Comparison of ENCODE assay signal across 1 cellular context in the genomic region with DNA sequence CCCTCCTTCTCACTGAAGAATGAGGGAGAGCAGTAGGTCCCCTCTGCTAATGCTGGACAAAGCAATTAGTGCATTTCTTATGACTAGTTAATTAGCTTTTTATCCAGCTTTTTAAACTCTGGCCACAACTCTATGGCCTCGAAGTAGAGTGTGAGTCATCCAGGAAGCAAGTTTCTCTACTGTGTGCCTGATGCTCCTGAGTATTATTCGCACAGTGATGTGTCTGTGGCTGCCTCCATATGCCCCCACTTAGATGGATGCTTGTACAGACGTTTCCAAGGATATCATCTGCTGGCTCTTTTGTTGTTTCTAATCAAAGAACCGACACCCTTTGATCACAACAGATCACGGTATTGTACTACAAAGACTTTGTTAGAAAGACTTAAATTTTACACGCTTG.
TF ChIP-seq lines count a peak whose summit lies in the region.

No MANE protein-coding gene starts in this region.

TF ChIP-seq in HepG2, 621 proteins besides CTCF, POLR2A, EP300 and RAD21 (continued from another document and continues in another):
- no peak for TF ChIP-seq KDM2A (CRISPR knock-in tag; IDR thresholded peaks at IDR 0.05; ENCODE audit: borderline replicate concordance, low read depth)
- no peak for TF ChIP-seq GZF1 (CRISPR knock-in tag; IDR thresholded peaks at IDR 0.05)
- TF ChIP-seq FOXA3 (CRISPR knock-in tag; IDR thresholded peaks at IDR 0.05): no peak
- TF ChIP-seq DNMT3B (CRISPR knock-in tag; conservative IDR thresholded peaks at IDR 0.05): no peak
- no peak for TF ChIP-seq ZNF7 (CRISPR knock-in tag; IDR thresholded peaks at IDR 0.05)
- TF ChIP-seq, protein P1, sequence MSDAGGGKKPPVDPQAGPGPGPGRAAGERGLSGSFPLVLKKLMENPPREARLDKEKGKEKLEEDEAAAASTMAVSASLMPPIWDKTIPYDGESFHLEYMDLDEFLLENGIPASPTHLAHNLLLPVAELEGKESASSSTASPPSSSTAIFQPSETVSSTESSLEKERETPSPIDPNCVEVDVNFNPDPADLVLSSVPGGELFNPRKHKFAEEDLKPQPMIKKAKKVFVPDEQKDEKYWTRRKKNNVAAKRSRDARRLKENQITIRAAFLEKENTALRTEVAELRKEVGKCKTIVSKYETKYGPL (CRISPR knock-in tag; IDR thresholded peaks at IDR 0.05): no peak
- TF ChIP-seq, protein P2, sequence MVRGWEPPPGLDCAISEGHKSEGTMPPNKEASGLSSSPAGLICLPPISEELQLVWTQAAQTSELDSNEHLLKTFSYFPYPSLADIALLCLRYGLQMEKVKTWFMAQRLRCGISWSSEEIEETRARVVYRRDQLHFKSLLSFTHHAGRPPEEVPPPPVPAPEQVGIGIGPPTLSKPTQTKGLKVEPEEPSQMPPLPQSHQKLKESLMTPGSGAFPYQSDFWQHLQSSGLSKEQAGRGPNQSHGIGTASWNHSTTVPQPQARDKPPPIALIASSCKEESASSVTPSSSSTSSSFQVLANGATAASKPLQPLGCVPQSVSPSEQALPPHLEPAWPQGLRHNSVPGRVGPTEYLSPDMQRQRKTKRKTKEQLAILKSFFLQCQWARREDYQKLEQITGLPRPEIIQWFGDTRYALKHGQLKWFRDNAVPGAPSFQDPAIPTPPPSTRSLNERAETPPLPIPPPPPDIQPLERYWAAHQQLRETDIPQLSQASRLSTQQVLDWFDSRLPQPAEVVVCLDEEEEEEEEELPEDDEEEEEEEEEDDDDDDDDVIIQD (CRISPR knock-in tag; IDR thresholded peaks at IDR 0.05; ENCODE audit: low read depth): no peak
- TF ChIP-seq, protein P3, sequence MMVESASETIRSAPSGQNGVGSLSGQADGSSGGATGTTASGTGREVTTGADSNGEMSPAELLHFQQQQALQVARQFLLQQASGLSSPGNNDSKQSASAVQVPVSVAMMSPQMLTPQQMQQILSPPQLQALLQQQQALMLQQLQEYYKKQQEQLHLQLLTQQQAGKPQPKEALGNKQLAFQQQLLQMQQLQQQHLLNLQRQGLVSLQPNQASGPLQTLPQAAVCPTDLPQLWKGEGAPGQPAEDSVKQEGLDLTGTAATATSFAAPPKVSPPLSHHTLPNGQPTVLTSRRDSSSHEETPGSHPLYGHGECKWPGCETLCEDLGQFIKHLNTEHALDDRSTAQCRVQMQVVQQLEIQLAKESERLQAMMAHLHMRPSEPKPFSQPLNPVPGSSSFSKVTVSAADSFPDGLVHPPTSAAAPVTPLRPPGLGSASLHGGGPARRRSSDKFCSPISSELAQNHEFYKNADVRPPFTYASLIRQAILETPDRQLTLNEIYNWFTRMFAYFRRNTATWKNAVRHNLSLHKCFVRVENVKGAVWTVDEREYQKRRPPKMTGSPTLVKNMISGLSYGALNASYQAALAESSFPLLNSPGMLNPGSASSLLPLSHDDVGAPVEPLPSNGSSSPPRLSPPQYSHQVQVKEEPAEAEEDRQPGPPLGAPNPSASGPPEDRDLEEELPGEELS (CRISPR knock-in tag; IDR thresholded peaks at IDR 0.05): 0 out of 2 replicates have a peak, but pooled peaks have one; percentile 26
- no peak for TF ChIP-seq ZNF333 (CRISPR knock-in tag; IDR thresholded peaks at IDR 0.05; ENCODE audit: borderline replicate concordance)
- TF ChIP-seq, protein P4, sequence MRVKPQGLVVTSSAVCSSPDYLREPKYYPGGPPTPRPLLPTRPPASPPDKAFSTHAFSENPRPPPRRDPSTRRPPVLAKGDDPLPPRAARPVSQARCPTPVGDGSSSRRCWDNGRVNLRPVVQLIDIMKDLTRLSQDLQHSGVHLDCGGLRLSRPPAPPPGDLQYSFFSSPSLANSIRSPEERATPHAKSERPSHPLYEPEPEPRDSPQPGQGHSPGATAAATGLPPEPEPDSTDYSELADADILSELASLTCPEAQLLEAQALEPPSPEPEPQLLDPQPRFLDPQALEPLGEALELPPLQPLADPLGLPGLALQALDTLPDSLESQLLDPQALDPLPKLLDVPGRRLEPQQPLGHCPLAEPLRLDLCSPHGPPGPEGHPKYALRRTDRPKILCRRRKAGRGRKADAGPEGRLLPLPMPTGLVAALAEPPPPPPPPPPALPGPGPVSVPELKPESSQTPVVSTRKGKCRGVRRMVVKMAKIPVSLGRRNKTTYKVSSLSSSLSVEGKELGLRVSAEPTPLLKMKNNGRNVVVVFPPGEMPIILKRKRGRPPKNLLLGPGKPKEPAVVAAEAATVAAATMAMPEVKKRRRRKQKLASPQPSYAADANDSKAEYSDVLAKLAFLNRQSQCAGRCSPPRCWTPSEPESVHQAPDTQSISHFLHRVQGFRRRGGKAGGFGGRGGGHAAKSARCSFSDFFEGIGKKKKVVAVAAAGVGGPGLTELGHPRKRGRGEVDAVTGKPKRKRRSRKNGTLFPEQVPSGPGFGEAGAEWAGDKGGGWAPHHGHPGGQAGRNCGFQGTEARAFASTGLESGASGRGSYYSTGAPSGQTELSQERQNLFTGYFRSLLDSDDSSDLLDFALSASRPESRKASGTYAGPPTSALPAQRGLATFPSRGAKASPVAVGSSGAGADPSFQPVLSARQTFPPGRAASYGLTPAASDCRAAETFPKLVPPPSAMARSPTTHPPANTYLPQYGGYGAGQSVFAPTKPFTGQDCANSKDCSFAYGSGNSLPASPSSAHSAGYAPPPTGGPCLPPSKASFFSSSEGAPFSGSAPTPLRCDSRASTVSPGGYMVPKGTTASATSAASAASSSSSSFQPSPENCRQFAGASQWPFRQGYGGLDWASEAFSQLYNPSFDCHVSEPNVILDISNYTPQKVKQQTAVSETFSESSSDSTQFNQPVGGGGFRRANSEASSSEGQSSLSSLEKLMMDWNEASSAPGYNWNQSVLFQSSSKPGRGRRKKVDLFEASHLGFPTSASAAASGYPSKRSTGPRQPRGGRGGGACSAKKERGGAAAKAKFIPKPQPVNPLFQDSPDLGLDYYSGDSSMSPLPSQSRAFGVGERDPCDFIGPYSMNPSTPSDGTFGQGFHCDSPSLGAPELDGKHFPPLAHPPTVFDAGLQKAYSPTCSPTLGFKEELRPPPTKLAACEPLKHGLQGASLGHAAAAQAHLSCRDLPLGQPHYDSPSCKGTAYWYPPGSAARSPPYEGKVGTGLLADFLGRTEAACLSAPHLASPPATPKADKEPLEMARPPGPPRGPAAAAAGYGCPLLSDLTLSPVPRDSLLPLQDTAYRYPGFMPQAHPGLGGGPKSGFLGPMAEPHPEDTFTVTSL (CRISPR knock-in tag; IDR thresholded peaks at IDR 0.05; ENCODE audit: borderline replicate concordance): 0 out of 2 replicates have a peak, but pooled peaks have one; percentile 25
- no peak for TF ChIP-seq ZNF709 (CRISPR knock-in tag; IDR thresholded peaks at IDR 0.05)
- no peak for TF ChIP-seq ZNF839 (CRISPR knock-in tag; IDR thresholded peaks at IDR 0.05; ENCODE audit: borderline replicate concordance)
- no peak for TF ChIP-seq SIN3B (IDR thresholded peaks at IDR 0.05; ENCODE audit: low read length)
- TF ChIP-seq ZNF224 (CRISPR knock-in tag; IDR thresholded peaks at IDR 0.05): no peak
- no peak for TF ChIP-seq ZFP82 (CRISPR knock-in tag; IDR thresholded peaks at IDR 0.05; ENCODE audit: borderline replicate concordance)
- no peak for TF ChIP-seq TOPORS (CRISPR knock-in tag; IDR thresholded peaks at IDR 0.05)
- TF ChIP-seq, protein P5, sequence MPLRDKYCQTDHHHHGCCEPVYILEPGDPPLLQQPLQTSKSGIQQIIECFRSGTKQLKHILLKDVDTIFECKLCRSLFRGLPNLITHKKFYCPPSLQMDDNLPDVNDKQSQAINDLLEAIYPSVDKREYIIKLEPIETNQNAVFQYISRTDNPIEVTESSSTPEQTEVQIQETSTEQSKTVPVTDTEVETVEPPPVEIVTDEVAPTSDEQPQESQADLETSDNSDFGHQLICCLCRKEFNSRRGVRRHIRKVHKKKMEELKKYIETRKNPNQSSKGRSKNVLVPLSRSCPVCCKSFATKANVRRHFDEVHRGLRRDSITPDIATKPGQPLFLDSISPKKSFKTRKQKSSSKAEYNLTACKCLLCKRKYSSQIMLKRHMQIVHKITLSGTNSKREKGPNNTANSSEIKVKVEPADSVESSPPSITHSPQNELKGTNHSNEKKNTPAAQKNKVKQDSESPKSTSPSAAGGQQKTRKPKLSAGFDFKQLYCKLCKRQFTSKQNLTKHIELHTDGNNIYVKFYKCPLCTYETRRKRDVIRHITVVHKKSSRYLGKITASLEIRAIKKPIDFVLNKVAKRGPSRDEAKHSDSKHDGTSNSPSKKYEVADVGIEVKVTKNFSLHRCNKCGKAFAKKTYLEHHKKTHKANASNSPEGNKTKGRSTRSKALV (CRISPR knock-in tag; IDR thresholded peaks at IDR 0.05): no peak
- TF ChIP-seq, protein P6, sequence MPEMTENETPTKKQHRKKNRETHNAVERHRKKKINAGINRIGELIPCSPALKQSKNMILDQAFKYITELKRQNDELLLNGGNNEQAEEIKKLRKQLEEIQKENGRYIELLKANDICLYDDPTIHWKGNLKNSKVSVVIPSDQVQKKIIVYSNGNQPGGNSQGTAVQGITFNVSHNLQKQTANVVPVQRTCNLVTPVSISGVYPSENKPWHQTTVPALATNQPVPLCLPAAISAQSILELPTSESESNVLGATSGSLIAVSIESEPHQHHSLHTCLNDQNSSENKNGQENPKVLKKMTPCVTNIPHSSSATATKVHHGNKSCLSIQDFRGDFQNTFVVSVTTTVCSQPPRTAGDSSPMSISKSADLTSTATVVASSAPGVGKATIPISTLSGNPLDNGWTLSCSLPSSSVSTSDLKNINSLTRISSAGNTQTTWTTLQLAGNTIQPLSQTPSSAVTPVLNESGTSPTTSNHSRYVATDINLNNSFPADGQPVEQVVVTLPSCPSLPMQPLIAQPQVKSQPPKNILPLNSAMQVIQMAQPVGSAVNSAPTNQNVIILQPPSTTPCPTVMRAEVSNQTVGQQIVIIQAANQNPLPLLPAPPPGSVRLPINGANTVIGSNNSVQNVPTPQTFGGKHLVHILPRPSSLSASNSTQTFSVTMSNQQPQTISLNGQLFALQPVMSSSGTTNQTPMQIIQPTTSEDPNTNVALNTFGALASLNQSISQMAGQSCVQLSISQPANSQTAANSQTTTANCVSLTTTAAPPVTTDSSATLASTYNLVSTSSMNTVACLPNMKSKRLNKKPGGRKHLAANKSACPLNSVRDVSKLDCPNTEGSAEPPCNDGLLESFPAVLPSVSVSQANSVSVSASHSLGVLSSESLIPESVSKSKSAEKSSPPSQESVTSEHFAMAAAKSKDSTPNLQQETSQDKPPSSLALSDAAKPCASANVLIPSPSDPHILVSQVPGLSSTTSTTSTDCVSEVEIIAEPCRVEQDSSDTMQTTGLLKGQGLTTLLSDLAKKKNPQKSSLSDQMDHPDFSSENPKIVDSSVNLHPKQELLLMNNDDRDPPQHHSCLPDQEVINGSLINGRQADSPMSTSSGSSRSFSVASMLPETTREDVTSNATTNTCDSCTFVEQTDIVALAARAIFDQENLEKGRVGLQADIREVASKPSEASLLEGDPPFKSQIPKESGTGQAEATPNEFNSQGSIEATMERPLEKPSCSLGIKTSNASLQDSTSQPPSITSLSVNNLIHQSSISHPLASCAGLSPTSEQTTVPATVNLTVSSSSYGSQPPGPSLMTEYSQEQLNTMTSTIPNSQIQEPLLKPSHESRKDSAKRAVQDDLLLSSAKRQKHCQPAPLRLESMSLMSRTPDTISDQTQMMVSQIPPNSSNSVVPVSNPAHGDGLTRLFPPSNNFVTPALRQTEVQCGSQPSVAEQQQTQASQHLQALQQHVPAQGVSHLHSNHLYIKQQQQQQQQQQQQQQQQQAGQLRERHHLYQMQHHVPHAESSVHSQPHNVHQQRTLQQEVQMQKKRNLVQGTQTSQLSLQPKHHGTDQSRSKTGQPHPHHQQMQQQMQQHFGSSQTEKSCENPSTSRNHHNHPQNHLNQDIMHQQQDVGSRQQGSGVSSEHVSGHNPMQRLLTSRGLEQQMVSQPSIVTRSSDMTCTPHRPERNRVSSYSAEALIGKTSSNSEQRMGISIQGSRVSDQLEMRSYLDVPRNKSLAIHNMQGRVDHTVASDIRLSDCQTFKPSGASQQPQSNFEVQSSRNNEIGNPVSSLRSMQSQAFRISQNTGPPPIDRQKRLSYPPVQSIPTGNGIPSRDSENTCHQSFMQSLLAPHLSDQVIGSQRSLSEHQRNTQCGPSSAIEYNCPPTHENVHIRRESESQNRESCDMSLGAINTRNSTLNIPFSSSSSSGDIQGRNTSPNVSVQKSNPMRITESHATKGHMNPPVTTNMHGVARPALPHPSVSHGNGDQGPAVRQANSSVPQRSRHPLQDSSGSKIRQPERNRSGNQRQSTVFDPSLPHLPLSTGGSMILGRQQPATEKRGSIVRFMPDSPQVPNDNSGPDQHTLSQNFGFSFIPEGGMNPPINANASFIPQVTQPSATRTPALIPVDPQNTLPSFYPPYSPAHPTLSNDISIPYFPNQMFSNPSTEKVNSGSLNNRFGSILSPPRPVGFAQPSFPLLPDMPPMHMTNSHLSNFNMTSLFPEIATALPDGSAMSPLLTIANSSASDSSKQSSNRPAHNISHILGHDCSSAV (CRISPR knock-in tag; IDR thresholded peaks at IDR 0.05; ENCODE audit: borderline replicate concordance): no peak
- TF ChIP-seq, protein P7, sequence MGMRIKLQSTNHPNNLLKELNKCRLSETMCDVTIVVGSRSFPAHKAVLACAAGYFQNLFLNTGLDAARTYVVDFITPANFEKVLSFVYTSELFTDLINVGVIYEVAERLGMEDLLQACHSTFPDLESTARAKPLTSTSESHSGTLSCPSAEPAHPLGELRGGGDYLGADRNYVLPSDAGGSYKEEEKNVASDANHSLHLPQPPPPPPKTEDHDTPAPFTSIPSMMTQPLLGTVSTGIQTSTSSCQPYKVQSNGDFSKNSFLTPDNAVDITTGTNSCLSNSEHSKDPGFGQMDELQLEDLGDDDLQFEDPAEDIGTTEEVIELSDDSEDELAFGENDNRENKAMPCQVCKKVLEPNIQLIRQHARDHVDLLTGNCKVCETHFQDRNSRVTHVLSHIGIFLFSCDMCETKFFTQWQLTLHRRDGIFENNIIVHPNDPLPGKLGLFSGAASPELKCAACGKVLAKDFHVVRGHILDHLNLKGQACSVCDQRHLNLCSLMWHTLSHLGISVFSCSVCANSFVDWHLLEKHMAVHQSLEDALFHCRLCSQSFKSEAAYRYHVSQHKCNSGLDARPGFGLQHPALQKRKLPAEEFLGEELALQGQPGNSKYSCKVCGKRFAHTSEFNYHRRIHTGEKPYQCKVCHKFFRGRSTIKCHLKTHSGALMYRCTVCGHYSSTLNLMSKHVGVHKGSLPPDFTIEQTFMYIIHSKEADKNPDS (CRISPR knock-in tag; IDR thresholded peaks at IDR 0.05): peak; percentile 49; the same call in 1 of the 2 replicates
- no peak for TF ChIP-seq FIP1L1 (IDR thresholded peaks at IDR 0.05; ENCODE audit: borderline replicate concordance, insufficient read depth, low read depth, low read length)
- TF ChIP-seq FOSL2 (CRISPR knock-in tag; IDR thresholded peaks at IDR 0.05): peak; percentile 95
- peak; percentile 68; the same call in 1 of the 2 replicates for TF ChIP-seq SAP130 (CRISPR knock-in tag; IDR thresholded peaks at IDR 0.05; ENCODE audit: low read depth)
- TF ChIP-seq ZNF484 (CRISPR knock-in tag; IDR thresholded peaks at IDR 0.05; ENCODE audit: borderline replicate concordance, low read depth): no peak
- TF ChIP-seq ATAD3A (CRISPR knock-in tag; IDR thresholded peaks at IDR 0.05): no peak
- no peak for TF ChIP-seq ZNF354B (CRISPR knock-in tag; IDR thresholded peaks at IDR 0.05)
- TF ChIP-seq ZNF713 (CRISPR knock-in tag; IDR thresholded peaks at IDR 0.05): no peak
- no peak for TF ChIP-seq KLF9 (CRISPR knock-in tag; IDR thresholded peaks at IDR 0.05; ENCODE audit: low read depth)
- peak; percentile 42; the same call in 1 of the 2 replicates for TF ChIP-seq FOSL1 (CRISPR knock-in tag; IDR thresholded peaks at IDR 0.05; ENCODE audit: borderline replicate concordance)
- TF ChIP-seq, protein P8, sequence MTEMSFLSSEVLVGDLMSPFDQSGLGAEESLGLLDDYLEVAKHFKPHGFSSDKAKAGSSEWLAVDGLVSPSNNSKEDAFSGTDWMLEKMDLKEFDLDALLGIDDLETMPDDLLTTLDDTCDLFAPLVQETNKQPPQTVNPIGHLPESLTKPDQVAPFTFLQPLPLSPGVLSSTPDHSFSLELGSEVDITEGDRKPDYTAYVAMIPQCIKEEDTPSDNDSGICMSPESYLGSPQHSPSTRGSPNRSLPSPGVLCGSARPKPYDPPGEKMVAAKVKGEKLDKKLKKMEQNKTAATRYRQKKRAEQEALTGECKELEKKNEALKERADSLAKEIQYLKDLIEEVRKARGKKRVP (CRISPR knock-in tag; IDR thresholded peaks at IDR 0.05): 0 out of 4 replicates have a peak, but pooled peaks of 1 of the 2 experiments have one; percentile 20
- TF ChIP-seq GATA4 (IDR thresholded peaks at IDR 0.05; ENCODE audit: borderline replicate concordance, low read depth): no peak
- TF ChIP-seq CCAR2 (optimal IDR thresholded peaks at IDR 0.05; ENCODE audit: low read depth, low read length): no peak
